ENCODE assay signal across 8 cellular contexts in the genomic region with DNA sequence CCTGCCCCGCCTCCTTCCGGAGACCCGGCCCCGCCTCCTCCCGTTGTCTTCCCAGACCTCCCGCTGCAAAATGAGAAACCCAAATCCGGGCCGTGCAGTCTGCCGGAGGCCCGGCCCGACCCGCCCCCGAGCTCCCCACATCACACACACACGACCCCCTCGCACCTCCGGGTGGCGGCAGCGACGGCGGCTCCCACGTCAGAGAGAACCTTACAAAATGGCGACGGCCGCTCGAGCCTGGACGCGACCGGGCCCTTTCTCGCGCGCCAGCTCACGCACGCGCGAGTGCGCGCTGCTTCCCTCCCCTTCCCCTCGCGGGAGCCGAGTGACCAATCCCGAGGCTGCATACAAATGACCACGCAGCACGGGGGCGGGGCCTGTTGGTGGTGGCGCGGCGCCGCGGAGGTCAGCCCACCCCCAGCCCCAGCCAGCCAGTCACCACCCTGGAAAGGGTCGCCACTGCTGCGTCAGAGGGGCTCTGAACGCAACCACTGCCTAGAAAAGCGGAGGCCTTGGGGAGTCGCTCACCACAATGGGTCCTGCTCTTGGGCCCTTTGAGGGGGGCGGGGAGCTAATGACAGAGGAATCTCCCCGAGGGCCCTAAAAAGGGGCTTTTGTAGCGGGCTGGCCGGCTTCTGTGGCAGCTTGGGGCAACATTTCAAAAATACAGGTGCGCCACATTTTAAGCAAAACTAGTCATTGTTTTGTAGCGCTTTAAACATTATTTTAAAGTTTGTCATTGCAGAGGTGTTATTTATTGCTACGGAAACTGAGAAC. TPM values are rescaled to one million over a fixed set of nuclear protein-coding genes. Genes with fewer than 3 reads are reported as not detected.
A peak's percentile ranks its signal among the peaks of the same experiment; 100 is the strongest.
DNase-seq lines count a peak whose midpoint lies in the region; ATAC-seq, FAIRE-seq and TF ChIP-seq lines count a peak whose summit lies in the region.

Gene RBM4B, minus strand, starts transcription at position 289 of the 777 bp plus-strand sequence. CDS start 808 bp downstream, outside the sequence.

- peak within 1 kb of the TSS; percentile 87 for H3K9ac ChIP-seq in astrocyte (ENCODE audit: low read length)
- H3K9ac ChIP-seq in rectal smooth muscle tissue (ENCODE audit: low read length): peak within 1 kb of the TSS; percentile 51

- peaks cover 12% of the 10 kb centered on the region for H3K4me1 Mint-ChIP-seq in astrocyte (ENCODE audit: low read depth, unreplicated experiment)

- intact Hi-C loops in aorta (cut with DNase I): loop anchor here (1.0 to 5.0 kb wide), 2 partner anchors 40 to 98 kb away; partner anchors contain the start of gene RBM4 (in 1 of the 2)

- H3K4me1 ChIP-seq in astrocyte (ENCODE audit: insufficient read depth, low read length): peaks cover 19% of the 10 kb centered on the region
- H3K4me1 ChIP-seq in rectal smooth muscle tissue (ENCODE audit: control insufficient read depth, insufficient read depth, low read length): peaks cover 19% of the 10 kb centered on the region
- H3K4me1 ChIP-seq in aorta (ENCODE audit: control insufficient read depth in 1 of 2, insufficient read depth in 2 of 2, low read length in 2 of 2): no peaks in the 10 kb centered on the region

- no peak for TF ChIP-seq CTCF in astrocyte (IDR thresholded peaks at IDR 0.05; ENCODE audit: insufficient read depth, low read depth, low read length)

- peak within 1 kb of the TSS; percentile 91 for H3K4me3 Mint-ChIP-seq in astrocyte (ENCODE audit: unreplicated experiment)

- peaks cover 35% of the 10 kb centered on the region for H3K79me2 ChIP-seq in astrocyte (ENCODE audit: insufficient read depth, low read length)

- WGBS in aorta, 2 donors: 0% methylated on average over 61 of the region's 61 CpGs

- peak within 1 kb of the TSS; percentile 95 for H3K27ac ChIP-seq in astrocyte (ENCODE audit: low read depth, low read length)
- peak within 1 kb of the TSS; percentile 99 for H3K27ac ChIP-seq in rectal smooth muscle tissue (ENCODE audit: low read depth, low read length)
- H3K27ac ChIP-seq in aorta (ENCODE audit: low read depth in 1 of 2, low read length in 2 of 2): peak within 1 kb of the TSS; percentile 78 to 95

- peaks cover 8% of the 10 kb centered on the region for H3K36me3 ChIP-seq in astrocyte (ENCODE audit: insufficient read depth, low read length)
- no peaks in the 10 kb centered on the region for H3K36me3 ChIP-seq in rectal smooth muscle tissue (ENCODE audit: control insufficient read depth, insufficient read depth, low read length)
- H3K36me3 ChIP-seq in aorta (ENCODE audit: control insufficient read depth in 1 of 2, insufficient read depth in 2 of 2, low read length in 1 of 2): no peaks in the 10 kb centered on the region

- H3K9me3 ChIP-seq in astrocyte (ENCODE audit: insufficient read depth, low read depth, low read length) (no peaks in the 10 kb centered on the region), aorta (ENCODE audit: control insufficient read depth, low read length) (no peaks in the 10 kb centered on the region)

- peak within 1 kb of the TSS; percentile 98 for H3K27ac Mint-ChIP-seq in astrocyte (ENCODE audit: unreplicated experiment)

- peak within 1 kb of the TSS; percentile 92 for H3K4me2 ChIP-seq in astrocyte (ENCODE audit: low read length)

- H3K27me3 Mint-ChIP-seq in astrocyte (ENCODE audit: low read depth, unreplicated experiment): no peaks in the 10 kb centered on the region

- no peaks in the 10 kb centered on the region for H3K9me3 Mint-ChIP-seq in astrocyte (ENCODE audit: unreplicated experiment)

- H3K4me3 ChIP-seq in astrocyte (ENCODE audit: insufficient read depth, low read depth, low read length): peak within 1 kb of the TSS; percentile 78
- H3K4me3 ChIP-seq in rectal smooth muscle tissue (ENCODE audit: low read length): peak within 1 kb of the TSS; percentile 69
- peak within 1 kb of the TSS; percentile 61 to 63 for H3K4me3 ChIP-seq in aorta (ENCODE audit: low read length in 2 of 2)

- no peaks in the 10 kb centered on the region for H3K27me3 ChIP-seq in astrocyte (ENCODE audit: insufficient read depth, low read length)
- no peaks in the 10 kb centered on the region for H3K27me3 ChIP-seq in rectal smooth muscle tissue (ENCODE audit: control insufficient read depth, insufficient read depth, low read length)
- no peaks in the 10 kb centered on the region for H3K27me3 ChIP-seq in aorta (ENCODE audit: control insufficient read depth in 1 of 2, insufficient read depth in 2 of 2, low read length in 1 of 2)

- ATAC-seq in GM18517 (IDR thresholded peaks at IDR 0.05; ENCODE audit: unreplicated experiment) (peak; percentile 62), HG03039 (IDR thresholded peaks at IDR 0.05; ENCODE audit: unreplicated experiment) (peak; percentile 78), aorta (ENCODE audit: low FRiP score) (peak; percentile 99)

- peak within 1 kb of the TSS; percentile 62 for H2AFZ ChIP-seq in astrocyte (ENCODE audit: low read depth, low read length)

- peaks cover 25% of the 10 kb centered on the region for H4K20me1 ChIP-seq in astrocyte (ENCODE audit: insufficient read depth, low read length)

- peaks cover 9% of the 10 kb centered on the region for H3K36me3 Mint-ChIP-seq in astrocyte (ENCODE audit: low read depth, unreplicated experiment)

- DNase-seq in NCI-H2081 (lab: John Stamatoyannopoulos, UW) (peak; percentile 92 to 95), T-helper 9 cell (peak; percentile 95), astrocyte (ENCODE audit: low read depth) (peak; percentile 87), hepatic stellate cell (ENCODE audit: low spot score) (peak; percentile 99), aorta (peak; percentile 98 to 99)

- FAIRE-seq in astrocyte (lab: Jason Lieb, UNC): no peak

RNA-seq across cellular contexts. Expression of gene RBM4B, which starts in this region (rescaled TPM):
- 17.3 and 20.3 TPM in 2 replicates for total RNA-seq in astrocyte
- total RNA-seq in aorta: 10 to 100 TPM in 1 of 2 donors, 1 to 10 TPM in 1; 9.2 to 16.5 TPM
- 10 to 100 TPM in 1 of 2 donors, 1 to 10 TPM in 1; 7.3 to 12.3 TPM for polyA plus RNA-seq in aorta

Comparison
In these comparisons a context has a peak if more than half of its experiments do, and no peak if none do; other contexts are left out.
1. Peak in every context shown above with its lines: DNase-seq, ATAC-seq, H3K4me3 ChIP-seq and H3K27ac ChIP-seq.